In genomic region chr2:159199236-159199635, GRCh38 we compare ENCODE assay signal across 32 cellular contexts.
"Had no signal": no experiment of that assay in that cellular context is flagged by ENCODE, and none has a peak within 500 bp of the region (broad histone marks: within the 10 kb centered on the region; RNA-seq: fewer than 3 reads in every experiment).

No MANE protein-coding gene starts in this region.

- H3K36me3 Mint-ChIP-seq: stimulated activated naive B cell treated with anti-CD40 and anti-IgM and Interleukin-4, amounts not matched to agents 10 μg/mL and 1 μg/mL and 100 μg/mL, for 72 hours had no signal

- H3K27me3 Mint-ChIP-seq: activated CD4-positive, alpha-beta T cell treated with anti-CD3 and anti-CD28 coated beads, Interleukin-2, amount 10 ng/mL, durations not matched to agents 7 days and 5 days; activated T-helper 17 cell treated with anti-CD3 and anti-CD28 coated beads, Interleukin-2, amount 50 U/mL, for 72 hours; progenitor cell of endocrine pancreas; stimulated activated naive B cell treated with anti-CD40 and anti-IgM and Interleukin-4, amounts not matched to agents 10 μg/mL and 1 μg/mL and 100 μg/mL, for 72 hours had no signal

- H3K36me3 ChIP-seq: neutrophil, ovary had no signal

- H3K9me3 Mint-ChIP-seq: activated CD4-positive, alpha-beta memory T cell treated with anti-CD3 and anti-CD28 coated beads, Interleukin-2, amount 10 ng/mL, durations not matched to agents 7 days and 5 days; activated CD4-positive, alpha-beta T cell treated with anti-CD3 and anti-CD28 coated beads, Interleukin-2, amount 10 ng/mL, durations not matched to agents 7 days and 5 days; activated T-cell treated with anti-CD3 and anti-CD28 coated beads, Interleukin-2, amount 50 U/mL, for 4 hours; activated T-helper 17 cell treated with anti-CD3 and anti-CD28 coated beads, Interleukin-2, amount 50 U/mL, for 72 hours; nephron progenitor cell; stimulated activated naive B cell treated with anti-CD40 and anti-IgM and Interleukin-4, amounts not matched to agents 10 μg/mL and 1 μg/mL and 100 μg/mL, for 72 hours had no signal

- H3K9me3 ChIP-seq: esophagus squamous epithelium, lower lobe of right lung, neutrophil, ovary, sigmoid colon, SK-N-SH, stomach, tibial artery had no signal

- H3K27ac Mint-ChIP-seq: activated CD4-positive, alpha-beta memory T cell treated with anti-CD3 and anti-CD28 coated beads, Interleukin-2, amount 10 ng/mL, durations not matched to agents 7 days and 5 days; activated CD4-positive, alpha-beta T cell treated with anti-CD3 and anti-CD28 coated beads, Interleukin-2, amount 10 ng/mL, durations not matched to agents 7 days and 5 days; activated T-helper 17 cell treated with anti-CD3 and anti-CD28 coated beads, Interleukin-2, amount 50 U/mL, for 72 hours; progenitor cell of endocrine pancreas had no signal

- H3K4me3 Mint-ChIP-seq: activated CD4-positive, alpha-beta memory T cell treated with anti-CD3 and anti-CD28 coated beads, Interleukin-2, amount 10 ng/mL, durations not matched to agents 7 days and 5 days; activated CD4-positive, alpha-beta T cell treated with anti-CD3 and anti-CD28 coated beads, Interleukin-2, amount 10 ng/mL, durations not matched to agents 7 days and 5 days; activated T-cell treated with anti-CD3 and anti-CD28 coated beads, Interleukin-2, amount 50 U/mL, for 4 hours; activated T-helper 17 cell treated with anti-CD3 and anti-CD28 coated beads, Interleukin-2, amount 50 U/mL, for 72 hours; nephron progenitor cell; stimulated activated naive B cell treated with anti-CD40 and anti-IgM and Interleukin-4, amounts not matched to agents 10 μg/mL and 1 μg/mL and 100 μg/mL, for 72 hours had no signal

- H3K27me3 ChIP-seq: brain microvascular endothelial cell, esophagus squamous epithelium, neutrophil, ovary, sigmoid colon, stomach, tibial artery had no signal

- H3K4me3 ChIP-seq: esophagus squamous epithelium, lower lobe of right lung, ovary, sigmoid colon, stomach, tibial artery had no signal

- H3K27ac ChIP-seq: epithelial cell of prostate, lower lobe of right lung, neutrophil, ovary, stomach had no signal

- ATAC-seq: activated T-cell treated with anti-CD3 and anti-CD28 coated beads, Interleukin-2, amount 50 U/mL, for 4 hours; activated T-helper 17 cell treated with anti-CD3 and anti-CD28 coated beads, Interleukin-2, amount 50 U/mL, for 72 hours; lower lobe of right lung; stimulated activated naive B cell treated with anti-CD40 and anti-IgM and Interleukin-4, amounts not matched to agents 10 μg/mL and 1 μg/mL and 100 μg/mL, for 72 hours had no signal

- DNase-seq: activated CD4-positive, alpha-beta memory T cell treated with anti-CD3 and anti-CD28 coated beads, Interleukin-2, amount 10 ng/mL, durations not matched to agents 7 days and 5 days; activated CD4-positive, alpha-beta T cell treated with anti-CD3 and anti-CD28 coated beads, Interleukin-2, amount 10 ng/mL, durations not matched to agents 7 days and 5 days; activated CD4-positive, CD25-positive, alpha-beta regulatory T cell treated with anti-CD3 and anti-CD28 coated beads, Interleukin-2, amount 50 U/mL, for 72 hours; activated gamma-delta T cell treated with Interleukin-2 at 50 U/mL for 16 hours; activated naive CD4-positive, alpha-beta T cell treated with anti-CD3 and anti-CD28 coated beads, Interleukin-2, amount 50 U/mL, for 16 hours; activated T-cell treated with anti-CD3 and anti-CD28 coated beads, Interleukin-2, amount 50 U/mL, for 4 hours; amniotic stem cell; brain microvascular endothelial cell; central memory CD4-positive, alpha-beta T cell; dermis blood vessel endothelial cell; effector CD4-positive, alpha-beta T cell; esophagus squamous epithelium; foreskin melanocyte; hippocampal formation; kidney; lower lobe of right lung; mesenchymal stem cell; nephron progenitor cell; ovary; sigmoid colon; SK-N-SH; small intestine; stimulated activated CD4-positive, alpha-beta T cell treated with anti-CD3 and anti-CD28 coated beads, Interleukin-1b, Interleukin-23, amount 100 ng/mL, for 48 hours; stimulated activated CD4-positive, alpha-beta T cell treated with anti-CD3 and anti-CD28 coated beads, Interleukin-4, amount 100 ng/mL, for 4 hours; stimulated activated CD8-positive, alpha-beta memory T cell treated with anti-CD3 and anti-CD28 coated beads, Interleukin-4, amount 100 ng/mL, for 48 hours; stimulated activated naive B cell treated with anti-CD40 and anti-IgM and Interleukin-4, amounts not matched to agents 10 μg/mL and 1 μg/mL and 100 μg/mL, for 72 hours; stomach; tibial artery had no signal
